ENCODE assay signal across 8 cellular contexts in genomic region chr1:161530158-161530557, GRCh38. TPM values are rescaled to one million over a fixed set of nuclear protein-coding genes. Genes with fewer than 3 reads are reported as not detected.
DNase-seq lines count a peak whose midpoint lies in the region; ATAC-seq and TF ChIP-seq lines count a peak whose summit lies in the region.
"Not testable (repeated sequence)": the region's sequence is repeated elsewhere in the genome, so short reads cannot be mapped to it uniquely, and the experiment has no call there.

No MANE protein-coding gene starts in this region.

- H3K36me3 Mint-ChIP-seq in activated naive CD4-positive, alpha-beta T cell treated with anti-CD3 and anti-CD28 coated beads, Interleukin-2, amount 10 ng/mL, durations not matched to agents 7 days and 5 days; nephron progenitor cell (ENCODE audit: low read depth): not testable (repeated sequence)

- peak; percentile 36 for ATAC-seq in HG02571 (IDR thresholded peaks at IDR 0.05; ENCODE audit: unreplicated experiment)

- peak overlapping the region; percentile 98 for H3K27ac Mint-ChIP-seq in activated naive CD4-positive, alpha-beta T cell treated with anti-CD3 and anti-CD28 coated beads, Interleukin-2, amount 10 ng/mL, durations not matched to agents 7 days and 5 days
- peak overlapping the region; percentile 57 for H3K27ac Mint-ChIP-seq in nephron progenitor cell

- CTCF ChIA-PET in activated naive CD4-positive, alpha-beta T cell treated with anti-CD3 and anti-CD28 coated beads, Interleukin-2, amount 10 ng/mL, durations not matched to agents 7 days and 5 days (lab: Charles Lee): not testable (repeated sequence)

- not testable (repeated sequence) for H3K9me3 Mint-ChIP-seq in activated naive CD4-positive, alpha-beta T cell treated with anti-CD3 and anti-CD28 coated beads, Interleukin-2, amount 10 ng/mL, durations not matched to agents 7 days and 5 days; nephron progenitor cell

- peak overlapping the region; percentile 56 to 71 for H3K4me3 ChIP-seq in foreskin fibroblast (ENCODE audit: low read depth in 1 of 2, low read length in 2 of 2)

- H3K4me3 Mint-ChIP-seq in activated naive CD4-positive, alpha-beta T cell treated with anti-CD3 and anti-CD28 coated beads, Interleukin-2, amount 10 ng/mL, durations not matched to agents 7 days and 5 days: peak overlapping the region; percentile 91
- peak overlapping the region; percentile 93 for H3K4me3 Mint-ChIP-seq in nephron progenitor cell

- H3K4me1 Mint-ChIP-seq in activated naive CD4-positive, alpha-beta T cell treated with anti-CD3 and anti-CD28 coated beads, Interleukin-2, amount 10 ng/mL, durations not matched to agents 7 days and 5 days: peaks cover 33% of the 10 kb centered on the region
- H3K4me1 Mint-ChIP-seq in nephron progenitor cell: peaks cover 17% of the 10 kb centered on the region

- peak; percentile 75 for DNase-seq in Daoy (ENCODE audit: low read depth)
- peak; percentile 81 for DNase-seq in NCI-H1092 treated with DMSO at 0.1 percent for 48 hours (lab: John Stamatoyannopoulos, UW)
- DNase-seq in SW 1271 (lab: John Stamatoyannopoulos, UW): peak; percentile 9 to 42
- DNase-seq in activated naive CD4-positive, alpha-beta T cell treated with anti-CD3 and anti-CD28 coated beads, Interleukin-2, amount 10 ng/mL, durations not matched to agents 7 days and 5 days: peak; percentile 72
- DNase-seq in foreskin fibroblast: peak; percentile 49 to 80
- DNase-seq in nephron progenitor cell: peak; percentile 70
- DNase-seq in stimulated activated naive CD4-positive, alpha-beta T cell treated with Interleukin-2 at 50 U/mL for 16 hours (lab: John Stamatoyannopoulos, UW): peak; percentile 33

- TF ChIP-seq CTCF in foreskin fibroblast (IDR thresholded peaks at IDR 0.05; ENCODE audit: low read depth, low read length); nephron progenitor cell (IDR thresholded peaks at IDR 0.05): not testable (repeated sequence)

- H3K27me3 Mint-ChIP-seq in activated naive CD4-positive, alpha-beta T cell treated with anti-CD3 and anti-CD28 coated beads, Interleukin-2, amount 10 ng/mL, durations not matched to agents 7 days and 5 days: peaks cover 46% of the 10 kb centered on the region
- H3K27me3 Mint-ChIP-seq in nephron progenitor cell (ENCODE audit: low read depth, poor library complexity): peaks cover 48% of the 10 kb centered on the region

RNA-seq across cellular contexts. Expression of gene HSPA6, which starts 5.8 kb away (rescaled TPM):
- 0.29 and 0.48 TPM in 2 replicates for total RNA-seq in Daoy (2014; rRNA removed; shearing (Covaris generic))

RNA-seq across cellular contexts. Expression of gene FCGR3A, which starts 19.5 kb away (rescaled TPM):
- total RNA-seq in Daoy (2014; rRNA removed; shearing (Covaris generic)): not detected in 2 replicates

RNA-seq across cellular contexts. Expression of gene FCGR2A, which starts 24.9 kb away (rescaled TPM):
- total RNA-seq in Daoy (2014; rRNA removed; shearing (Covaris generic)): not detected in 2 replicates

Comparison
In these comparisons a context has a peak if more than half of its experiments do, and no peak if none do; other contexts are left out.
1. Peak in every context shown above with its lines: DNase-seq, ATAC-seq and H3K4me3 ChIP-seq.
2. DNase-seq: peak in every context shown above with its lines; median percentile 81 in NCI-H1092 treated with DMSO at 0.1 percent for 48 hours; 75 in Daoy; 72 in activated naive CD4-positive, alpha-beta T cell treated with anti-CD3 and anti-CD28 coated beads, Interleukin-2, amount 10 ng/mL, durations not matched to agents 7 days and 5 days; 70 in nephron progenitor cell; 64 in foreskin fibroblast; 33 in stimulated activated naive CD4-positive, alpha-beta T cell treated with Interleukin-2 at 50 U/mL for 16 hours; 26 in SW 1271.